ENCODE assay signal across 1 cellular context in the genomic region with DNA sequence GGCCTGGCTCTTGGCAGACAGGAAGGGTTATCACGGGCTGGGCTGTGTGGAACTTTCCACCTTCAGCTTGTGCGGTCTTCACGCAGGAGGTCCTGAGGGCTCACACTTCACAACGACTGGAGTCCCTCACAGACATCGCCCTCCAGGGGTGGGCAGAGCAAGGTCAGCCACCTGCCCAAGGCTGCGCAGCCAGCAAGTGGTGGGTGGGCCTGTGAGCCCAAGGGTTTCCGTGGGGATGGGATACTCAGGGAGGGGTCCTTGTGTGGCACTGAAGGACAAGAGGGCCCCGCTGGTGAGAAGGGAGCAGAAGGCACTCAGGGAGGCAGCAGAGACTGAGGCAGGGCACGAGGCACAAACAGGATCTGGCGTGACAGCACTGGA.
TF ChIP-seq lines count a peak whose summit lies in the region.

No MANE protein-coding gene starts in this region.

TF ChIP-seq in GM23338, 12 proteins besides CTCF, POLR2A, EP300 and RAD21 (continued from another document):
- TF ChIP-seq ZNF462 (CRISPR knock-in tag; IDR thresholded peaks at IDR 0.05) (no peak), ZNF331 (CRISPR knock-in tag; IDR thresholded peaks at IDR 0.05; ENCODE audit: low read depth) (no peak), ETS1 (IDR thresholded peaks at IDR 0.05) (no peak), ZNF114 (CRISPR knock-in tag; IDR thresholded peaks at IDR 0.05) (no peak), STAT1 (IDR thresholded peaks at IDR 0.05; ENCODE audit: unreplicated experiment) (no peak)
- TF ChIP-seq, protein P1, sequence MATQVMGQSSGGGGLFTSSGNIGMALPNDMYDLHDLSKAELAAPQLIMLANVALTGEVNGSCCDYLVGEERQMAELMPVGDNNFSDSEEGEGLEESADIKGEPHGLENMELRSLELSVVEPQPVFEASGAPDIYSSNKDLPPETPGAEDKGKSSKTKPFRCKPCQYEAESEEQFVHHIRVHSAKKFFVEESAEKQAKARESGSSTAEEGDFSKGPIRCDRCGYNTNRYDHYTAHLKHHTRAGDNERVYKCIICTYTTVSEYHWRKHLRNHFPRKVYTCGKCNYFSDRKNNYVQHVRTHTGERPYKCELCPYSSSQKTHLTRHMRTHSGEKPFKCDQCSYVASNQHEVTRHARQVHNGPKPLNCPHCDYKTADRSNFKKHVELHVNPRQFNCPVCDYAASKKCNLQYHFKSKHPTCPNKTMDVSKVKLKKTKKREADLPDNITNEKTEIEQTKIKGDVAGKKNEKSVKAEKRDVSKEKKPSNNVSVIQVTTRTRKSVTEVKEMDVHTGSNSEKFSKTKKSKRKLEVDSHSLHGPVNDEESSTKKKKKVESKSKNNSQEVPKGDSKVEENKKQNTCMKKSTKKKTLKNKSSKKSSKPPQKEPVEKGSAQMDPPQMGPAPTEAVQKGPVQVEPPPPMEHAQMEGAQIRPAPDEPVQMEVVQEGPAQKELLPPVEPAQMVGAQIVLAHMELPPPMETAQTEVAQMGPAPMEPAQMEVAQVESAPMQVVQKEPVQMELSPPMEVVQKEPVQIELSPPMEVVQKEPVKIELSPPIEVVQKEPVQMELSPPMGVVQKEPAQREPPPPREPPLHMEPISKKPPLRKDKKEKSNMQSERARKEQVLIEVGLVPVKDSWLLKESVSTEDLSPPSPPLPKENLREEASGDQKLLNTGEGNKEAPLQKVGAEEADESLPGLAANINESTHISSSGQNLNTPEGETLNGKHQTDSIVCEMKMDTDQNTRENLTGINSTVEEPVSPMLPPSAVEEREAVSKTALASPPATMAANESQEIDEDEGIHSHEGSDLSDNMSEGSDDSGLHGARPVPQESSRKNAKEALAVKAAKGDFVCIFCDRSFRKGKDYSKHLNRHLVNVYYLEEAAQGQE (IDR thresholded peaks at IDR 0.05; ENCODE audit: unreplicated experiment): no peak
